Comparison of ENCODE assay signal across 10 cellular contexts in genomic region chr2:55157474-55157884, GRCh38.
DNase-seq lines count a peak whose midpoint lies in the region; ATAC-seq and TF ChIP-seq lines count a peak whose summit lies in the region.
"Had no signal": no experiment of that assay in that cellular context is flagged by ENCODE, and none has a peak within 500 bp of the region (broad histone marks: within the 10 kb centered on the region; RNA-seq: fewer than 3 reads in every experiment).

No MANE protein-coding gene starts in this region.

- no peak overlapping the region for H3K4me3 Mint-ChIP-seq in activated T-cell treated with anti-CD3 and anti-CD28 coated beads, Interleukin-2, amount 50 U/mL, for 72 hours
- H3K4me3 Mint-ChIP-seq: activated B cell treated with CpG ODN at 0.5 μM for 24 hours had no signal

- H3K9me3 Mint-ChIP-seq in activated T-cell treated with anti-CD3 and anti-CD28 coated beads, Interleukin-2, amount 50 U/mL, for 72 hours: no peaks in the 10 kb centered on the region
- H3K9me3 Mint-ChIP-seq: activated B cell treated with CpG ODN at 0.5 μM for 24 hours had no signal

- H3K27me3 Mint-ChIP-seq in activated T-cell treated with anti-CD3 and anti-CD28 coated beads, Interleukin-2, amount 50 U/mL, for 72 hours (ENCODE audit: low read depth): no peaks in the 10 kb centered on the region
- H3K27me3 Mint-ChIP-seq: activated B cell treated with CpG ODN at 0.5 μM for 24 hours had no signal

- no peak for DNase-seq in activated T-cell treated with anti-CD3 and anti-CD28 coated beads, Interleukin-2, amount 50 U/mL, for 72 hours
- DNase-seq in activated T-cell treated with anti-CD3 and anti-CD28 coated beads for 4 hours: no peak
- DNase-seq in astrocyte of the cerebellum (ENCODE audit: low read depth): no peak
- DNase-seq in islet precursor cell: peak; percentile 75
- no peak for DNase-seq in vagina (ENCODE audit: extremely low spot score in 2 of 2)
- no peak for DNase-seq in stimulated activated naive CD4-positive, alpha-beta T cell (lab: John Stamatoyannopoulos, UW)
- DNase-seq in NCI-H2081 (lab: John Stamatoyannopoulos, UW): no peak
- DNase-seq: activated B cell treated with CpG ODN at 0.5 μM for 24 hours had no signal

- no peak for TF ChIP-seq POLR2A in vagina (IDR thresholded peaks at IDR 0.05)

- intact Hi-C loops in vagina (cut with DNase I): loop anchor here (5.0 kb wide), 1 partner anchor 60 kb away; no protein-coding TSS in a partner anchor

- peaks cover 76% of the 10 kb centered on the region for H3K4me1 ChIP-seq in vagina

- H3K27me3 ChIP-seq in vagina: no peaks in the 10 kb centered on the region

- peaks cover 10% of the 10 kb centered on the region for H3K4me1 Mint-ChIP-seq in activated T-cell treated with anti-CD3 and anti-CD28 coated beads, Interleukin-2, amount 50 U/mL, for 72 hours (ENCODE audit: low read depth)

- H3K9me3 ChIP-seq in vagina: no peaks in the 10 kb centered on the region

- H3K36me3 ChIP-seq in vagina: no peaks in the 10 kb centered on the region

- no peak overlapping the region for H3K27ac Mint-ChIP-seq in activated T-cell treated with anti-CD3 and anti-CD28 coated beads, Interleukin-2, amount 50 U/mL, for 72 hours
- H3K27ac Mint-ChIP-seq: activated B cell treated with CpG ODN at 0.5 μM for 24 hours had no signal

- TF ChIP-seq CTCF in astrocyte of the cerebellum (IDR thresholded peaks at IDR 0.05; ENCODE audit: low read depth, low read length, missing control alignments) (peak; percentile 17), vagina (IDR thresholded peaks at IDR 0.05) (no peak)

- no peaks in the 10 kb centered on the region for H3K36me3 Mint-ChIP-seq in activated T-cell treated with anti-CD3 and anti-CD28 coated beads, Interleukin-2, amount 50 U/mL, for 72 hours (ENCODE audit: insufficient read depth in 2 of 2)

- in situ Hi-C loops in astrocyte of the cerebellum (cut with HindIII; ENCODE audit: low sequenced_read_pairs): no loop called here

- peak overlapping the region; percentile 71 for H3K27ac ChIP-seq in vagina
- H3K27ac ChIP-seq: parathyroid adenoma had no signal

- peak; percentile 50 to 76 for ATAC-seq in activated T-cell treated with anti-CD3 and anti-CD28 coated beads, Interleukin-2, amount 50 U/mL, for 72 hours (replicated peaks in 1 of 2)
- no peak for ATAC-seq in HG03108 (IDR thresholded peaks at IDR 0.05; ENCODE audit: unreplicated experiment)

- H3K4me3 ChIP-seq in astrocyte of the cerebellum (ENCODE audit: low read depth, low read length) (no peak overlapping the region), vagina (no peak overlapping the region)
